8 cellular contexts compared by ENCODE assay signal in genomic region chr11:207213-208176, GRCh38. TPM values are rescaled to one million over a fixed set of nuclear protein-coding genes. Genes with fewer than 3 reads are reported as not detected.
A peak's percentile ranks its signal among the peaks of the same experiment; 100 is the strongest.
DNase-seq lines count a peak whose midpoint lies in the region; ATAC-seq and TF ChIP-seq lines count a peak whose summit lies in the region.

A gene with protein sequence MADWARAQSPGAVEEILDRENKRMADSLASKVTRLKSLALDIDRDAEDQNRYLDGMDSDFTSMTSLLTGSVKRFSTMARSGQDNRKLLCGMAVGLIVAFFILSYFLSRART (minus strand): TSS chr11:207399. CDS start chr11:207321, 78 bp downstream.
TSS of gene RIC8A (plus strand) at chr11:207708. CDS start at chr11:208855, 1,147 bp downstream.

- peak within 1 kb of the TSS; percentile 98 for H3K27ac ChIP-seq in temporal lobe (ENCODE audit: low read depth, low read length)

- ATAC-seq in HG02588 (IDR thresholded peaks at IDR 0.05; ENCODE audit: unreplicated experiment) (peak; percentile 68), SK-N-SH treated with all-trans-retinoic acid at 6 μM for 48 hours (peak; percentile 78)

- DNase-seq in GM06990 (ENCODE audit: extremely low read depth, insufficient read length): peak; percentile 98
- DNase-seq in NCI-H1092 (lab: John Stamatoyannopoulos, UW): peak; percentile 90
- DNase-seq in globus pallidus (ENCODE audit: low spot score): peak; percentile 97
- peak; percentile 98 for DNase-seq in occipital lobe (lab: John Stamatoyannopoulos, UW)

- H3K4me1 Mint-ChIP-seq in activated naive CD4-positive, alpha-beta T cell treated with anti-CD3 and anti-CD28 coated beads, Interleukin-2, amount 50 U/mL, for 24 hours: peaks cover 50% of the 10 kb centered on the region

- no peaks in the 10 kb centered on the region for H3K27me3 ChIP-seq in GM06990 (replicated peaks; ENCODE audit: control insufficient read depth, insufficient read depth, low read length)

- peak within 1 kb of the TSS; percentile 94 for H3K4me3 Mint-ChIP-seq in activated naive CD4-positive, alpha-beta T cell treated with anti-CD3 and anti-CD28 coated beads, Interleukin-2, amount 50 U/mL, for 24 hours

- H3K27ac Mint-ChIP-seq in activated naive CD4-positive, alpha-beta T cell treated with anti-CD3 and anti-CD28 coated beads, Interleukin-2, amount 50 U/mL, for 24 hours: peak within 1 kb of the TSS; percentile 96

- H3K9me3 Mint-ChIP-seq in activated naive CD4-positive, alpha-beta T cell treated with anti-CD3 and anti-CD28 coated beads, Interleukin-2, amount 50 U/mL, for 24 hours: no peaks in the 10 kb centered on the region

- peaks cover 5% of the 10 kb centered on the region for H3K36me3 Mint-ChIP-seq in activated naive CD4-positive, alpha-beta T cell treated with anti-CD3 and anti-CD28 coated beads, Interleukin-2, amount 50 U/mL, for 24 hours

- H3K36me3 ChIP-seq in GM06990 (ENCODE audit: control insufficient read depth, insufficient read depth, low read length): peaks cover 50% of the 10 kb centered on the region

- H3K27me3 Mint-ChIP-seq in activated naive CD4-positive, alpha-beta T cell treated with anti-CD3 and anti-CD28 coated beads, Interleukin-2, amount 50 U/mL, for 24 hours: no peaks in the 10 kb centered on the region

- no peak for TF ChIP-seq CTCF in GM06990 (IDR thresholded peaks at IDR 0.05; ENCODE audit: insufficient read depth, low read length, poor library complexity, severe bottlenecking)

- H3K4me3 ChIP-seq in GM06990 (replicated peaks; ENCODE audit: low read depth, low read length): peak within 1 kb of the TSS; percentile 96

TF ChIP-seq in SK-N-SH treated with all-trans-retinoic acid at 6 μM for 48 hours, 23 proteins besides CTCF, POLR2A, EP300 and RAD21:
- no peak for TF ChIP-seq GLIS3 (CRISPR knock-in tag; IDR thresholded peaks at IDR 0.05)
- TF ChIP-seq CSDC2 (CRISPR knock-in tag; IDR thresholded peaks at IDR 0.05): no peak
- TF ChIP-seq ZFP30 (CRISPR knock-in tag; IDR thresholded peaks at IDR 0.05): no peak
- no peak for TF ChIP-seq CSRNP3 (CRISPR knock-in tag; IDR thresholded peaks at IDR 0.05)
- no peak for TF ChIP-seq ZNF70 (CRISPR knock-in tag; IDR thresholded peaks at IDR 0.05)
- no peak for TF ChIP-seq CREB5 (CRISPR knock-in tag; IDR thresholded peaks at IDR 0.05; ENCODE audit: low read depth)
- TF ChIP-seq PATZ1 (CRISPR knock-in tag; IDR thresholded peaks at IDR 0.05; ENCODE audit: borderline replicate concordance): no peak

RNA-seq across cellular contexts. Expression of the first gene that starts in this region (rescaled TPM):
- total RNA-seq in occipital lobe (5.3 TPM), temporal lobe (6.6 TPM)

RNA-seq across cellular contexts. Expression of gene RIC8A, which starts in this region (rescaled TPM):
- total RNA-seq in occipital lobe (91.7 TPM), temporal lobe (66.9 TPM)

Comparison
In these comparisons a context has a peak if more than half of its experiments do, and no peak if none do; other contexts are left out.
1. Peak in every context shown above with its lines: DNase-seq, ATAC-seq, H3K4me3 ChIP-seq and H3K27ac ChIP-seq.